In genomic region chr1:186772228-186772627, GRCh38 we compare ENCODE assay signal across 23 cellular contexts. TPM values are rescaled to one million over a fixed set of nuclear protein-coding genes. Genes with fewer than 3 reads are reported as not detected.
DNase-seq lines count a peak whose midpoint lies in the region; ATAC-seq, FAIRE-seq and TF ChIP-seq lines count a peak whose summit lies in the region.
"Had no signal": no experiment of that assay in that cellular context is flagged by ENCODE, and none has a peak within 500 bp of the region (broad histone marks: within the 10 kb centered on the region; RNA-seq: fewer than 3 reads in every experiment).

No MANE protein-coding gene starts in this region.

- H3K27me3 ChIP-seq in MM.1S (replicated peaks; ENCODE audit: insufficient read depth, low read length) (no peaks in the 10 kb centered on the region), right lobe of liver (no peaks in the 10 kb centered on the region), suprapubic skin (no peaks in the 10 kb centered on the region)
- H3K27me3 ChIP-seq: gastrocnemius medialis, vagina had no signal

- 0 out of 2 replicates have a peak overlapping the region, but pooled peaks have one; percentile 1 for H3K9ac ChIP-seq in MM.1S (ENCODE audit: low read length)

- peak; percentile 92 for DNase-seq in MM.1S
- no peak for DNase-seq in GM19239 (ENCODE audit: insufficient read length, low spot score)
- no peak for DNase-seq in right lobe of liver
- DNase-seq in NCI-H345 (lab: John Stamatoyannopoulos, UW) = no peak
- no peak for DNase-seq in suprapubic skin (ENCODE audit: low spot score in 2 of 2)
- DNase-seq: activated CD4-positive, alpha-beta T cell treated with anti-CD3 and anti-CD28 coated beads, Interleukin-2, amount 10 ng/mL, durations not matched to agents 7 days and 5 days; activated CD8-positive, alpha-beta memory T cell treated with anti-CD3 and anti-CD28 coated beads, Interleukin-2, amount 50 U/mL, for 48 hours; activated gamma-delta T cell treated with Interleukin-2 at 50 U/mL for 16 hours; DND-41; erythroblast; gastrocnemius medialis; left colon; MV-4-11; NCI-H2029; NCI-H446 treated with DMSO at 0.1 percent for 48 hours; stimulated activated CD4-positive, alpha-beta T cell treated with anti-CD3 and anti-CD28 coated beads, Interleukin-4, amount 100 ng/mL, for 24 hours; SW 1271 had no signal

- intact Hi-C loops in right lobe of liver (cut with DNase I) = no loop called here

- no peaks in the 10 kb centered on the region for H3K79me2 ChIP-seq in MM.1S (ENCODE audit: low read length)

- no peaks in the 10 kb centered on the region for H4K20me1 ChIP-seq in MM.1S (ENCODE audit: insufficient read depth, low read length)

- TF ChIP-seq POLR2A in right lobe of liver (IDR thresholded peaks at IDR 0.05) (no peak), suprapubic skin (IDR thresholded peaks at IDR 0.05) (no peak)

- no peaks in the 10 kb centered on the region for H3K9me2 ChIP-seq in MM.1S (replicated peaks; ENCODE audit: insufficient read depth, low read length)

- no peak overlapping the region for H2AFZ ChIP-seq in MM.1S (ENCODE audit: low read length)

- no peak for TF ChIP-seq EP300 in suprapubic skin (IDR thresholded peaks at IDR 0.05)

- H3K4me2 ChIP-seq in MM.1S (ENCODE audit: low read depth, low read length) = peak overlapping the region; percentile 53

- H3K4me3 ChIP-seq in MM.1S (ENCODE audit: low read length) = peak overlapping the region; percentile 14; the same call in 1 of the 2 replicates
- no peak overlapping the region for H3K4me3 ChIP-seq in right lobe of liver
- H3K4me3 ChIP-seq in suprapubic skin = no peak overlapping the region
- H3K4me3 ChIP-seq: gastrocnemius medialis, skin epidermis, vagina had no signal

- 92% methylated on average over 3 of the region's 3 CpGs for WGBS in right lobe of liver (ENCODE audit: insufficient coverage, low coverage, low lambda C conversion rate, missing lambda C conversion rate)
- 97% methylated on average over 3 of the region's 3 CpGs for WGBS in suprapubic skin

- ATAC-seq in GM18861 (IDR thresholded peaks at IDR 0.05; ENCODE audit: unreplicated experiment) = peak; percentile 69
- peak; percentile 66 for ATAC-seq in GM21423 (IDR thresholded peaks at IDR 0.05; ENCODE audit: unreplicated experiment)
- ATAC-seq in HG03097 (IDR thresholded peaks at IDR 0.05; ENCODE audit: low FRiP score, unreplicated experiment) = peak; percentile 36
- no peak for ATAC-seq in right lobe of liver
- ATAC-seq: gastrocnemius medialis, left colon had no signal

- H3K36me3 ChIP-seq in MM.1S (replicated peaks; ENCODE audit: insufficient read depth, low read length) (no peaks in the 10 kb centered on the region), right lobe of liver (no peaks in the 10 kb centered on the region), suprapubic skin (no peaks in the 10 kb centered on the region)
- H3K36me3 ChIP-seq: gastrocnemius medialis, vagina had no signal

- peaks cover 31% of the 10 kb centered on the region for H3F3A ChIP-seq in MM.1S (ENCODE audit: insufficient read depth, low read length)

- H3K9me3 ChIP-seq in MM.1S (replicated peaks; ENCODE audit: insufficient read depth, low read length) = no peaks in the 10 kb centered on the region
- H3K9me3 ChIP-seq in right lobe of liver = no peaks in the 10 kb centered on the region
- H3K9me3 ChIP-seq in suprapubic skin = no peaks in the 10 kb centered on the region
- H3K9me3 ChIP-seq: gastrocnemius medialis, vagina had no signal

- peaks cover 61% of the 10 kb centered on the region for H3K4me1 ChIP-seq in MM.1S (ENCODE audit: low read length)
- H3K4me1 ChIP-seq in right lobe of liver = no peaks in the 10 kb centered on the region
- no peaks in the 10 kb centered on the region for H3K4me1 ChIP-seq in suprapubic skin
- H3K4me1 ChIP-seq: gastrocnemius medialis, vagina had no signal

- peak overlapping the region; percentile 58 for H3K27ac ChIP-seq in MM.1S (ENCODE audit: low read length)
- H3K27ac ChIP-seq in right lobe of liver = no peak overlapping the region
- H3K27ac ChIP-seq in suprapubic skin = no peak overlapping the region
- H3K27ac ChIP-seq: gastrocnemius medialis, HL-60, skin epidermis, vagina had no signal

- no peak for FAIRE-seq in GM19239 (lab: Jason Lieb, UNC)

- TF ChIP-seq CTCF in MM.1S (IDR thresholded peaks at IDR 0.05; ENCODE audit: low read length) = no peak
- TF ChIP-seq CTCF in right lobe of liver (IDR thresholded peaks at IDR 0.05) = no peak
- TF ChIP-seq CTCF in suprapubic skin (IDR thresholded peaks at IDR 0.05) = no peak

RNA-seq across cellular contexts. Expression of gene PLA2G4A, which starts 56.5 kb away (rescaled TPM):
- total RNA-seq in right lobe of liver (1 to 10 TPM in 3 of 6 experiments, under 1 TPM in 3; 0.12 to 1.7 (median 0.98) TPM), suprapubic skin (10 to 100 TPM; 11.0 to 13.8 (median 11.6) TPM)
- total RNA-seq: activated CD4-positive, alpha-beta T cell treated with anti-CD3 and anti-CD28 coated beads, Interleukin-2, amount 10 ng/mL, durations not matched to agents 7 days and 5 days had no signal

Comparison
In these comparisons a context has a peak if more than half of its experiments do, and no peak if none do; other contexts are left out.
1. ATAC-seq: peak in GM18861 (single experiment), GM21423 (single experiment) and HG03097 (single experiment); none in right lobe of liver (0 of 4).
2. RNA of gene PLA2G4A, which starts 56.5 kb away (total RNA-seq): 11.0 to 13.8 TPM in suprapubic skin; 0.12 to 1.7 TPM in right lobe of liver; every median in the first group is over 4 times any median in the second.